ENCODE assay signal across 18 cellular contexts in the genomic region with DNA sequence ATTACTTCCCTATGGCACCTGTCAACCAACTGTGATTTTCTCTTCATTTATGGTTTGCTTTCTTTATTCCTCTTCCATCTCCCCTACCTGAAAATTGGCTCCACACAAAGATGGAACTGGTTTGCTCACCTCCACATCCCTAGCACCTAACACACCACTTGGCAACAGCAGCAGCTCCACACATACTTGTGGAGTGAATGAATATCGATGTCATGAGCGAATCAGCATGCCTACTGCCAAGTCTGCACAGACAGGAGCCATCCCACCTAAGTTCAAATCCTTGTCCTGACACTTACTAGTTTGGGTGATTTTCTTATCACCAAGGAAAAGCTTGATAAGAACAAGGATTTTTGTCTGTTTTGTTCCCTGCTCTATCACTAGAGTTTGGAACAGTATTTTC.
DNase-seq lines count a peak whose midpoint lies in the region; ATAC-seq, FAIRE-seq and TF ChIP-seq lines count a peak whose summit lies in the region.
"Had no signal": no experiment of that assay in that cellular context is flagged by ENCODE, and none has a peak within 500 bp of the region (broad histone marks: within the 10 kb centered on the region; RNA-seq: fewer than 3 reads in every experiment).

No MANE protein-coding gene starts in this region.

- peak; percentile 24 for DNase-seq in MG63
- peak; percentile 11 for DNase-seq in fibroblast of mammary gland (ENCODE audit: low read depth)
- no peak for DNase-seq in urothelium cell line (ENCODE audit: low spot score)
- DNase-seq in NCI-H1048 (lab: John Stamatoyannopoulos, UW), result no peak
- DNase-seq: C1 segment of cervical spinal cord; Calu3; CD4-positive, alpha-beta memory T cell; COR-L47; DMS53; DMS79 treated with DMSO at 0.1 percent for 48 hours; GF-D8; H7; HCEC 1CT had no signal

- H3K9me3 ChIP-seq in MG63, result no peaks in the 10 kb centered on the region

- H3K27me3 ChIP-seq in MG63, result no peaks in the 10 kb centered on the region

- no peaks in the 10 kb centered on the region for H3K36me3 ChIP-seq in MG63

- no peak overlapping the region for H3K4me3 ChIP-seq in MG63
- H3K4me3 ChIP-seq in fibroblast of mammary gland (ENCODE audit: control insufficient read depth, low read depth, low read length), result no peak overlapping the region

- peak; percentile 91 for FAIRE-seq in urothelium cell line (lab: Jason Lieb, UNC)
- FAIRE-seq: GM12891, GM18507, H1 had no signal

- no peak for TF ChIP-seq CTCF in fibroblast of mammary gland (conservative IDR thresholded peaks at IDR 0.05; ENCODE audit: control insufficient read depth, insufficient read depth, low read depth, low read length)

- ATAC-seq in HG02759 (IDR thresholded peaks at IDR 0.05; ENCODE audit: unreplicated experiment) (no peak), GM21529 (IDR thresholded peaks at IDR 0.05; ENCODE audit: unreplicated experiment) (no peak)

Comparison
In these comparisons a context has a peak if more than half of its experiments do, and no peak if none do; other contexts are left out.
1. DNase-seq: peak in MG63 (single experiment) and fibroblast of mammary gland (single experiment); none in urothelium cell line (single experiment) and NCI-H1048 (single experiment).